Comparison of ENCODE assay signal across 21 cellular contexts in the genomic region with DNA sequence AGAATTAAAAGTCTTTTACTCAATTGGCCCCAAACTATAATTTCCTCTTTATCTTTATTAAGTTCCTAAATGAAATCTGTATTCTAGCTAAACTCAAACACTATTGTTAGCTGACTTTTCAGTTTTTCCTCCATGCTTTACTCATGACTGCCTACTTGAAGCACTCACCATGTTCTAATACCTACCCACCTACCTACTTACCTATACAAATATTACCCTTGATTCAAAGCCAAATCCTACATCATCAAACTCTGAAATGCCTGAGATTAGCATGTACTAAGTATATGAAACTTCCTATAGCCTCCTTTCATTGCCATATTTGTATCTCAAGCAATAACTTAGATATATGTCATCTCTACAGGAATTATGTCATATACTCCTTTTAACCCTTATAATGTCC.
DNase-seq lines count a peak whose midpoint lies in the region; ATAC-seq and TF ChIP-seq lines count a peak whose summit lies in the region.
"Had no signal": no experiment of that assay in that cellular context is flagged by ENCODE, and none has a peak within 500 bp of the region (broad histone marks: within the 10 kb centered on the region; RNA-seq: fewer than 3 reads in every experiment).

No MANE protein-coding gene starts in this region.

- H3K9me3 ChIP-seq in PC-9 (ENCODE audit: insufficient read depth, low read depth) (peaks cover 16% of the 10 kb centered on the region; the same call in 1 of the 2 replicates), endodermal cell (ENCODE audit: control insufficient read depth, low read length) (no peaks in the 10 kb centered on the region), osteoblast (ENCODE audit: low read depth, low read length) (no peaks in the 10 kb centered on the region), stomach (no peaks in the 10 kb centered on the region)
- H3K9me3 ChIP-seq: heart left ventricle, transverse colon had no signal

- H3K4me1 ChIP-seq in PC-9 (replicated peaks; ENCODE audit: insufficient read depth) (peaks cover 37% of the 10 kb centered on the region), endodermal cell (ENCODE audit: control insufficient read depth, insufficient read depth, low read length) (no peaks in the 10 kb centered on the region), osteoblast (ENCODE audit: insufficient read depth, low read length) (peaks cover 11% of the 10 kb centered on the region), stomach (peaks cover 4 to 18% (median 11%) of the 10 kb centered on the region in 4 donors)

- no peak for TF ChIP-seq POLR2A in stomach (IDR thresholded peaks at IDR 0.05)

- H3K27me3 Mint-ChIP-seq in endodermal cell (ENCODE audit: insufficient read depth) = no peaks in the 10 kb centered on the region
- H3K27me3 Mint-ChIP-seq: activated naive CD8-positive, alpha-beta T cell; stimulated activated naive B cell treated with anti-CD40 and anti-IgM and Interleukin-4, amounts not matched to agents 10 μg/mL and 1 μg/mL and 100 μg/mL, for 72 hours had no signal

- peaks cover 29% of the 10 kb centered on the region for H3F3A ChIP-seq in PC-9 (ENCODE audit: insufficient read depth, low read depth)

- DNase-seq in ACHN = peak; percentile 0
- no peak for DNase-seq in PC-9
- no peak for DNase-seq in endodermal cell
- DNase-seq in osteoblast (ENCODE audit: insufficient read length, low spot score, missing footprints) = no peak
- DNase-seq in stomach = no peak
- DNase-seq in DMS 273 treated with DMSO at 0.1 percent for 48 hours (lab: John Stamatoyannopoulos, UW) = no peak
- DNase-seq: CD8-positive, alpha-beta T cell; MM.1S; NCI-H1694 treated with DMSO at 0.1 percent for 48 hours; NCI-H446 treated with DMSO at 0.1 percent for 48 hours; stimulated activated CD4-positive, alpha-beta T cell treated with anti-CD3 and anti-CD28 coated beads, Interleukin-15, amount 100 ng/mL, for 24 hours; stimulated activated naive B cell treated with anti-CD40 and anti-IgM and Interleukin-4, amounts not matched to agents 10 μg/mL and 1 μg/mL and 100 μg/mL, for 72 hours had no signal

- H3K9ac ChIP-seq in endodermal cell (ENCODE audit: extremely low read depth, low read length, poor library complexity, severe bottlenecking) = no peak overlapping the region

- ATAC-seq in HG03139 (IDR thresholded peaks at IDR 0.05; ENCODE audit: unreplicated experiment) (no peak), HG03571 (IDR thresholded peaks at IDR 0.05; ENCODE audit: unreplicated experiment) (no peak)
- ATAC-seq: activated CD4-positive, CD25-positive, alpha-beta regulatory T cell treated with anti-CD3 and anti-CD28 coated beads, Interleukin-2, amount 50 U/mL, for 24 hours; CD8-positive, alpha-beta T cell had no signal

- no peaks in the 10 kb centered on the region for H3K79me2 ChIP-seq in PC-9 (ENCODE audit: low read depth)
- no peaks in the 10 kb centered on the region for H3K79me2 ChIP-seq in osteoblast (ENCODE audit: insufficient read depth, low read length)

- POLR2A ChIA-PET in PC-9 (lab: Charles Lee; ENCODE audit: unreplicated experiment) = interaction anchor here (0.5 kb wide), 1 partner anchor 62 kb away, joined by 3 read pairs; no protein-coding TSS in a partner anchor

- H3K4me1 Mint-ChIP-seq in endodermal cell = peaks cover 10% of the 10 kb centered on the region

- no peak for TF ChIP-seq EP300 in stomach (IDR thresholded peaks at IDR 0.05)

- CTCF ChIA-PET in PC-9 (lab: Charles Lee) = interaction anchor here (0.7 kb wide), 1 partner anchor 14 kb away, joined by 4 read pairs; no protein-coding TSS in a partner anchor

- H4K20me1 ChIP-seq in PC-9 (ENCODE audit: insufficient read depth) = no peaks in the 10 kb centered on the region
- H4K20me1 ChIP-seq in osteoblast (ENCODE audit: insufficient read depth, low read length) = no peaks in the 10 kb centered on the region

- H3K27me3 ChIP-seq in PC-9 (ENCODE audit: insufficient read depth, low read depth) (no peaks in the 10 kb centered on the region), endodermal cell (ENCODE audit: control insufficient read depth, insufficient read depth, low read length, poor library complexity, severe bottlenecking) (no peaks in the 10 kb centered on the region), osteoblast (ENCODE audit: insufficient read depth, low read length) (no peaks in the 10 kb centered on the region), stomach (no peaks in the 10 kb centered on the region)
- H3K27me3 ChIP-seq: cardiac muscle cell, heart left ventricle, transverse colon had no signal

- H3K36me3 Mint-ChIP-seq in endodermal cell (ENCODE audit: low read depth) = no peaks in the 10 kb centered on the region
- H3K36me3 Mint-ChIP-seq: activated naive CD8-positive, alpha-beta T cell; CD8-positive, alpha-beta T cell; stimulated activated naive B cell treated with anti-CD40 and anti-IgM and Interleukin-4, amounts not matched to agents 10 μg/mL and 1 μg/mL and 100 μg/mL, for 72 hours had no signal

- BruUV-seq in PC-9 (replicated peaks; lab: Mats Ljungman, UMichigan) = no TSS peak

- peak overlapping the region; percentile 13 for H3K27ac Mint-ChIP-seq in endodermal cell
- H3K27ac Mint-ChIP-seq: activated naive CD8-positive, alpha-beta T cell; activated T-helper 1 cell treated with anti-CD3 and anti-CD28 coated beads, Interleukin-12 subunit alpha, Interleukin-12 subunit beta, Interleukin-2, Interleukin-4 antibody, amounts not matched to agents 30 ng/mL and 10 ng/mL and 1 ng/mL, durations not matched to agents 14 hours and 24 hours and 36 hours; CD8-positive, alpha-beta T cell; stimulated activated naive B cell treated with anti-CD40 and anti-IgM and Interleukin-4, amounts not matched to agents 10 μg/mL and 1 μg/mL and 100 μg/mL, for 72 hours had no signal

- H3K27ac ChIP-seq in PC-9 (peak overlapping the region; percentile 83), endodermal cell (ENCODE audit: low read depth, low read length) (no peak overlapping the region), osteoblast (ENCODE audit: low read depth, low read length) (peak overlapping the region; percentile 90), stomach (peak overlapping the region in 1 of 5 donors; percentile 62)

- no peak overlapping the region for H3K4me3 Mint-ChIP-seq in endodermal cell
- H3K4me3 Mint-ChIP-seq: activated naive CD8-positive, alpha-beta T cell; activated T-helper 1 cell treated with anti-CD3 and anti-CD28 coated beads, Interleukin-12 subunit alpha, Interleukin-12 subunit beta, Interleukin-2, Interleukin-4 antibody, amounts not matched to agents 30 ng/mL and 10 ng/mL and 1 ng/mL, durations not matched to agents 14 hours and 24 hours and 36 hours; CD8-positive, alpha-beta T cell; neural crest cell; stimulated activated naive B cell treated with anti-CD40 and anti-IgM and Interleukin-4, amounts not matched to agents 10 μg/mL and 1 μg/mL and 100 μg/mL, for 72 hours had no signal

- H3K4me2 ChIP-seq in PC-9 = peak overlapping the region; percentile 65
- no peak overlapping the region for H3K4me2 ChIP-seq in osteoblast (ENCODE audit: insufficient read depth, low read length)

- H3K36me3 ChIP-seq in PC-9 (ENCODE audit: low read depth) (no peaks in the 10 kb centered on the region), endodermal cell (ENCODE audit: control insufficient read depth, insufficient read depth, low read length) (no peaks in the 10 kb centered on the region), osteoblast (ENCODE audit: insufficient read depth, low read length) (no peaks in the 10 kb centered on the region), stomach (no peaks in the 10 kb centered on the region)
- H3K36me3 ChIP-seq: cardiac muscle cell, heart left ventricle, transverse colon had no signal

- TF ChIP-seq CTCF in PC-9 (conservative IDR thresholded peaks at IDR 0.05) = no peak
- no peak for TF ChIP-seq CTCF in endodermal cell (conservative IDR thresholded peaks at IDR 0.05)
- TF ChIP-seq CTCF in osteoblast (IDR thresholded peaks at IDR 0.05; ENCODE audit: extremely low read depth, low read depth, low read length) = no peak
- TF ChIP-seq CTCF in stomach (IDR thresholded peaks at IDR 0.05) = no peak

- H3K4me3 ChIP-seq in PC-9 (0 out of 2 replicates have a peak overlapping the region, but pooled peaks have one; percentile 27), endodermal cell (ENCODE audit: low read length) (no peak overlapping the region), osteoblast (ENCODE audit: insufficient read depth, low read length) (no peak overlapping the region), stomach (no peak overlapping the region)
- H3K4me3 ChIP-seq: cardiac muscle cell, transverse colon had no signal

- no peaks in the 10 kb centered on the region for H3K9me3 Mint-ChIP-seq in endodermal cell
- H3K9me3 Mint-ChIP-seq: activated T-helper 1 cell treated with anti-CD3 and anti-CD28 coated beads, Interleukin-12 subunit alpha, Interleukin-12 subunit beta, Interleukin-2, Interleukin-4 antibody, amounts not matched to agents 30 ng/mL and 10 ng/mL and 1 ng/mL, durations not matched to agents 14 hours and 24 hours and 36 hours; CD8-positive, alpha-beta T cell; stimulated activated naive B cell treated with anti-CD40 and anti-IgM and Interleukin-4, amounts not matched to agents 10 μg/mL and 1 μg/mL and 100 μg/mL, for 72 hours had no signal

- H2AFZ ChIP-seq in PC-9 (no peak overlapping the region), osteoblast (ENCODE audit: low read length) (no peak overlapping the region)

- no peaks in the 10 kb centered on the region for H3K9me2 ChIP-seq in PC-9 (ENCODE audit: insufficient read depth)

- intact Hi-C loops in PC-9 (cut with micrococcal nuclease; ENCODE audit: unreplicated experiment) = loop anchor here (2.0 to 5.0 kb wide), 8 partner anchors 78 to 1807 kb away; no protein-coding TSS in a partner anchor
- intact Hi-C loops in stomach (cut with DNase I; ENCODE audit: low total_unique reads) = no loop called here

- in situ Hi-C loops in ACHN (cut with HindIII; ENCODE audit: low pct_ligation_motif_present, low pct_unique_long_range_greater_than_20kb, low sequenced_read_pairs) = no loop called here
